Comparison of ENCODE assay signal across 10 cellular contexts in the genomic region with DNA sequence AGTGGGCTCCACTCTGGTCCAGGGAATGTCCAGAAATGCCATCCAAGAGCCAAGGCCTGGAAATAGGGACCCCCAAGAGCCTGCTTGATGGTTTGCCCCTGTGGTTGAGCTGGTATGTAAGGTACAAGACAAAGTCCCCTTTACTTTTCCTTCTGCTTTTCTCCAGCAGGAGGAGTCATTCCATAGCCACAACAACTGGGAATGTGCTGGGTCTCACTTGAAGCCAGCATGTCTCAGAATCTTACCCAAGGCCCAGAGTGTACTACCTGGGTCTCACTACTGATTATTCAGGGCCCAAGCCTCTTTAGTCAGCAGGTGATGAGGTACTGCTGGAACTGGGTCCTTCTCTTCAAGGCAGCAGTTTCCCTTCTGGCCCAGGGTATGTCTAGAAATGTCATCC.
DNase-seq lines count a peak whose midpoint lies in the region; ATAC-seq and TF ChIP-seq lines count a peak whose summit lies in the region.
"Had no signal": no experiment of that assay in that cellular context is flagged by ENCODE, and none has a peak within 500 bp of the region (broad histone marks: within the 10 kb centered on the region; RNA-seq: fewer than 3 reads in every experiment).

No MANE protein-coding gene starts in this region.

- H3K4me1 ChIP-seq in adrenal gland (replicated peaks in 1 of 2) (no peaks in the 10 kb centered on the region), stomach (no peaks in the 10 kb centered on the region)

- H3K36me3 ChIP-seq in adrenal gland (replicated peaks in 1 of 2): no peaks in the 10 kb centered on the region
- no peaks in the 10 kb centered on the region for H3K36me3 ChIP-seq in stomach

- no peaks in the 10 kb centered on the region for H3K27me3 ChIP-seq in adrenal gland
- H3K27me3 ChIP-seq in stomach: no peaks in the 10 kb centered on the region

- no peak for TF ChIP-seq POLR2A in adrenal gland (IDR thresholded peaks at IDR 0.05)
- TF ChIP-seq POLR2A in stomach (IDR thresholded peaks at IDR 0.05): no peak

- H3K4me3 ChIP-seq in adrenal gland (no peak overlapping the region), stomach (no peak overlapping the region)

- H3K27ac ChIP-seq in adrenal gland: no peak overlapping the region
- no peak overlapping the region for H3K27ac ChIP-seq in stomach

- no peak for TF ChIP-seq EP300 in stomach (IDR thresholded peaks at IDR 0.05)

- peak; percentile 49 for DNase-seq in NCI-H82 (lab: John Stamatoyannopoulos, UW)
- no peak for DNase-seq in NCI-H82 treated with DMSO at 0.1 percent for 48 hours (lab: John Stamatoyannopoulos, UW; ENCODE audit: unreplicated experiment)
- peak in 1 of 7 donors; percentile 16 for DNase-seq in adrenal gland
- no peak for DNase-seq in left ventricle myocardium superior
- no peak for DNase-seq in stomach
- DNase-seq in hepatic stellate cell (ENCODE audit: low spot score): no peak
- DNase-seq in midbrain (lab: John Stamatoyannopoulos, UW): no peak
- DNase-seq: activated naive CD8-positive, alpha-beta T cell treated with anti-CD3 and anti-CD28 coated beads, Interleukin-2, amount 50 U/mL, for 24 hours; left cardiac atrium had no signal

- TF ChIP-seq CTCF in adrenal gland (IDR thresholded peaks at IDR 0.05) (peak in 5 of 6 experiments; percentile 8 to 42 (median 32)), stomach (IDR thresholded peaks at IDR 0.05) (peak in 4 of 7 experiments; percentile 28 to 46 (median 39))

- ATAC-seq in left ventricle myocardium superior: peak; percentile 20
- no peak for ATAC-seq in HG02759 (IDR thresholded peaks at IDR 0.05; ENCODE audit: unreplicated experiment)
- ATAC-seq: activated naive CD8-positive, alpha-beta T cell treated with anti-CD3 and anti-CD28 coated beads, Interleukin-2, amount 50 U/mL, for 24 hours had no signal

- no peaks in the 10 kb centered on the region for H3K9me3 ChIP-seq in adrenal gland (replicated peaks in 1 of 3)
- H3K9me3 ChIP-seq in stomach: peaks cover 0 to 9% (median 0%) of the 10 kb centered on the region in 4 donors

- intact Hi-C loops in adrenal gland (cut with DNase I): no loop called here
- intact Hi-C loops in left ventricle myocardium superior (cut with micrococcal nuclease): no loop called here
- intact Hi-C loops in stomach (cut with DNase I; ENCODE audit: low total_unique reads): no loop called here
